18 cellular contexts compared by ENCODE assay signal in genomic region chr3:96027718-96028117, GRCh38.
"Had no signal": no experiment of that assay in that cellular context is flagged by ENCODE, and none has a peak within 500 bp of the region (broad histone marks: within the 10 kb centered on the region; RNA-seq: fewer than 3 reads in every experiment).

No MANE protein-coding gene starts in this region.

- H3K27ac Mint-ChIP-seq: activated CD8-positive, alpha-beta T cell treated with anti-CD3 and anti-CD28 coated beads, Interleukin-2, amount 10 ng/mL, durations not matched to agents 7 days and 5 days; activated naive CD8-positive, alpha-beta T cell treated with anti-CD3 and anti-CD28 coated beads, Interleukin-2, amount 50 U/mL, for 24 hours; effector memory CD8-positive, alpha-beta T cell; immature natural killer cell; naive thymus-derived CD4-positive, alpha-beta T cell; WTC11 had no signal

- H3K36me3 ChIP-seq: neutrophil, right atrium auricular region, stomach, thyroid gland, uterus had no signal

- H3K4me1 Mint-ChIP-seq: activated naive CD8-positive, alpha-beta T cell treated with anti-CD3 and anti-CD28 coated beads, Interleukin-2, amount 50 U/mL, for 24 hours; central memory CD8-positive, alpha-beta T cell; immature natural killer cell; naive thymus-derived CD4-positive, alpha-beta T cell; WTC11 had no signal

- H3K9me3 Mint-ChIP-seq: central memory CD8-positive, alpha-beta T cell; WTC11 had no signal

- H3K4me3 Mint-ChIP-seq: activated CD8-positive, alpha-beta T cell treated with anti-CD3 and anti-CD28 coated beads, Interleukin-2, amount 10 ng/mL, durations not matched to agents 7 days and 5 days; activated naive CD8-positive, alpha-beta T cell treated with anti-CD3 and anti-CD28 coated beads, Interleukin-2, amount 50 U/mL, for 24 hours; central memory CD8-positive, alpha-beta T cell; effector memory CD8-positive, alpha-beta T cell; immature natural killer cell; naive thymus-derived CD4-positive, alpha-beta T cell; WTC11 had no signal

- H3K4me1 ChIP-seq: body of pancreas, right atrium auricular region, stomach, uterus had no signal

- H3K27me3 ChIP-seq: body of pancreas, neutrophil, right atrium auricular region, stomach, thyroid gland, uterus had no signal

- ATAC-seq: activated CD8-positive, alpha-beta T cell treated with anti-CD3 and anti-CD28 coated beads, Interleukin-2, amount 10 ng/mL, durations not matched to agents 7 days and 5 days; activated naive CD8-positive, alpha-beta T cell treated with anti-CD3 and anti-CD28 coated beads, Interleukin-2, amount 50 U/mL, for 24 hours; body of pancreas; effector memory CD8-positive, alpha-beta T cell; naive thymus-derived CD4-positive, alpha-beta T cell; WTC11 had no signal

- DNase-seq: activated CD4-positive, alpha-beta T cell treated with anti-CD3 and anti-CD28 coated beads for 48 hours; activated CD8-positive, alpha-beta memory T cell treated with anti-CD3 and anti-CD28 coated beads, Interleukin-2, amount 50 U/mL, for 48 hours; activated CD8-positive, alpha-beta T cell treated with anti-CD3 and anti-CD28 coated beads, Interleukin-2, amount 10 ng/mL, durations not matched to agents 7 days and 5 days; activated naive CD8-positive, alpha-beta T cell treated with anti-CD3 and anti-CD28 coated beads, Interleukin-2, amount 50 U/mL, for 24 hours; body of pancreas; cortex of kidney; effector memory CD8-positive, alpha-beta T cell; glutamatergic neuron; immature natural killer cell; naive thymus-derived CD4-positive, alpha-beta T cell; stomach; thyroid gland; uterus had no signal

- H3K36me3 Mint-ChIP-seq: immature natural killer cell; naive thymus-derived CD4-positive, alpha-beta T cell; WTC11 had no signal

- H3K27me3 Mint-ChIP-seq: activated naive CD8-positive, alpha-beta T cell treated with anti-CD3 and anti-CD28 coated beads, Interleukin-2, amount 50 U/mL, for 24 hours; central memory CD8-positive, alpha-beta T cell; effector memory CD8-positive, alpha-beta T cell; naive thymus-derived CD4-positive, alpha-beta T cell had no signal

- H3K9me3 ChIP-seq: body of pancreas, neutrophil, right atrium auricular region, stomach, thyroid gland, uterus had no signal

- H3K27ac ChIP-seq: body of pancreas, neutrophil, right atrium auricular region, skin epidermis, stomach, uterus had no signal

- H3K4me3 ChIP-seq: body of pancreas, right atrium auricular region, skin epidermis, stomach, thyroid gland, uterus had no signal
